ENCODE assay signal across 7 cellular contexts in genomic region chr17:7233701-7234099, GRCh38. TPM values are rescaled to one million over a fixed set of nuclear protein-coding genes. Genes with fewer than 3 reads are reported as not detected.
DNase-seq lines count a peak whose midpoint lies in the region; ATAC-seq and TF ChIP-seq lines count a peak whose summit lies in the region.

No MANE protein-coding gene starts in this region.

- in situ Hi-C loops in HAP-1 (cut with MboI; ENCODE audit: low sequenced_read_pairs) = loop anchor here (25.0 kb wide), 1 partner anchor 929 kb away; the partner anchor contains the start of genes PER1 and VAMP2

- peaks cover 20% of the 10 kb centered on the region for H3K9me3 Mint-ChIP-seq in glutamatergic neuron (ENCODE audit: unreplicated experiment)

- H3K9me3 ChIP-seq in HAP-1 = no peaks in the 10 kb centered on the region

- H3K27ac ChIP-seq in VCaP = peak overlapping the region; percentile 81

- ATAC-seq in HG03108 (IDR thresholded peaks at IDR 0.05; ENCODE audit: unreplicated experiment) = no peak

- peaks cover 6% of the 10 kb centered on the region for H3K36me3 Mint-ChIP-seq in glutamatergic neuron (ENCODE audit: unreplicated experiment)

- peaks cover 26% of the 10 kb centered on the region for H3K27me3 Mint-ChIP-seq in glutamatergic neuron (ENCODE audit: unreplicated experiment)

- TF ChIP-seq CTCF in VCaP (conservative IDR thresholded peaks at IDR 0.05) (no peak), glutamatergic neuron (IDR thresholded peaks at IDR 0.05; ENCODE audit: partially characterized antibody, unreplicated experiment) (no peak)

- no peak for DNase-seq in HAP-1 (ENCODE audit: low spot score in 2 of 2)
- no peak for DNase-seq in glutamatergic neuron
- no peak for DNase-seq in skeletal muscle cell (ENCODE audit: low read depth)
- DNase-seq in middle frontal gyrus (ENCODE audit: extremely low spot score, low spot score) = no peak
- no peak for DNase-seq in NCI-H1092 treated with DMSO at 0.1 percent for 48 hours (lab: John Stamatoyannopoulos, UW)

- peaks cover 16% of the 10 kb centered on the region for H3K4me1 ChIP-seq in HAP-1

- H3K27me3 ChIP-seq in HAP-1 (ENCODE audit: low read depth) = no peaks in the 10 kb centered on the region

- H3K4me1 Mint-ChIP-seq in glutamatergic neuron (ENCODE audit: low read depth, unreplicated experiment) = peaks cover 24% of the 10 kb centered on the region

- peak overlapping the region; percentile 81 for H3K27ac Mint-ChIP-seq in glutamatergic neuron (ENCODE audit: unreplicated experiment)

- peaks cover 54% of the 10 kb centered on the region for H3K36me3 ChIP-seq in HAP-1 (replicated peaks)

- H3K4me3 Mint-ChIP-seq in glutamatergic neuron (ENCODE audit: unreplicated experiment) = peak overlapping the region; percentile 92

- peak overlapping the region; percentile 87 for H3K4me3 ChIP-seq in HAP-1
- peak overlapping the region; percentile 86 for H3K4me3 ChIP-seq in skeletal muscle cell (ENCODE audit: low read depth, low read length)

RNA-seq across cellular contexts. Expression of gene DVL2, which starts 0.6 kb away (rescaled TPM):
- 79.1 TPM for total RNA-seq in glutamatergic neuron (ENCODE audit: unreplicated experiment)

RNA-seq across cellular contexts. Expression of gene PHF23, which starts 5.6 kb away (rescaled TPM):
- total RNA-seq in glutamatergic neuron (ENCODE audit: unreplicated experiment) = 72.3 TPM

RNA-seq across cellular contexts. Expression of gene GABARAP, which starts 8.5 kb away (rescaled TPM):
- total RNA-seq in glutamatergic neuron (ENCODE audit: unreplicated experiment) = 908 TPM

RNA-seq across cellular contexts. Expression of gene ACADVL, which starts 14.0 kb away (rescaled TPM):
- total RNA-seq in glutamatergic neuron (ENCODE audit: unreplicated experiment) = 375 TPM

RNA-seq across cellular contexts. Expression of gene DLG4, which starts 14.1 kb away (rescaled TPM):
- 157 TPM for total RNA-seq in glutamatergic neuron (ENCODE audit: unreplicated experiment)
